Comparison of ENCODE assay signal across 8 cellular contexts in genomic region chr20:49909499-49910339, GRCh38. TPM values are rescaled to one million over a fixed set of nuclear protein-coding genes. Genes with fewer than 3 reads are reported as not detected.
DNase-seq lines count a peak whose midpoint lies in the region; ATAC-seq, FAIRE-seq and TF ChIP-seq lines count a peak whose summit lies in the region.

No MANE protein-coding gene starts in this region.

- ATAC-seq in K562 (peak; percentile 76), left lobe of liver (peak; percentile 84), GM18511 (IDR thresholded peaks at IDR 0.05; ENCODE audit: unreplicated experiment) (no peak)

- H3K9me1 ChIP-seq in K562 (ENCODE audit: control insufficient read depth, insufficient read depth, low read length) = no peaks in the 10 kb centered on the region

- in situ Hi-C loops in K562 (cut with MboI) = no loop called here

- intact Hi-C loops in K562 (cut with micrococcal nuclease) = no loop called here
- intact Hi-C loops in thyroid gland (cut with DNase I) = loop anchor here (10.0 kb wide), 1 partner anchor 55 kb away; no protein-coding TSS in a partner anchor
- intact Hi-C loops in PC-9 (cut with micrococcal nuclease; ENCODE audit: unreplicated experiment) = no loop called here

- H3K9me2 ChIP-seq in PC-9 (ENCODE audit: insufficient read depth) = no peaks in the 10 kb centered on the region

- H2AFZ ChIP-seq in K562 (ENCODE audit: low read depth, low read length) (no peak overlapping the region), PC-9 (no peak overlapping the region)

- TF ChIP-seq RAD21 in K562 (CRISPR knock-in tag; conservative IDR thresholded peaks at IDR 0.05 in 1 of 2, IDR thresholded peaks at IDR 0.05 in 1 of 2) = no peak; a peak in 1 of 4 replicates

- H4K20me1 ChIP-seq in K562 (replicated peaks; ENCODE audit: control insufficient read depth, insufficient read depth, low read length) (peaks cover 11% of the 10 kb centered on the region; the same call in 1 of the 2 replicates), PC-9 (ENCODE audit: insufficient read depth) (peaks cover 51% of the 10 kb centered on the region)

- FAIRE-seq in K562 (lab: Jason Lieb, UNC) = peak; percentile 60

- CTCF ChIA-PET in K562 (lab: Yijun Ruan, JAX; ENCODE audit: low intra/inter-chr PET ratio) (no interaction called here), PC-9 (lab: Charles Lee) (no interaction called here)

- no peak overlapping the region for H3K27ac ChIP-seq in K562 (ENCODE audit: extremely low read depth, low read depth, low read length)
- H3K27ac ChIP-seq in thyroid gland = peak overlapping the region in 2 of 3 donors; percentile 30 to 44
- no peak overlapping the region for H3K27ac ChIP-seq in PC-9

- H3K36me3 ChIP-seq in K562 (ENCODE audit: control insufficient read depth, insufficient read depth, low read length) (peaks cover 64% of the 10 kb centered on the region), thyroid gland (peaks cover 31 to 32% of the 10 kb centered on the region in 2 donors), MG63 (peaks cover 56% of the 10 kb centered on the region), PC-9 (ENCODE audit: low read depth) (peaks cover 40% of the 10 kb centered on the region)

- H3K9me3 ChIP-seq in K562 (replicated peaks; ENCODE audit: control insufficient read depth, insufficient read depth, low read depth, low read length) = no peaks in the 10 kb centered on the region
- H3K9me3 ChIP-seq in thyroid gland = no peaks in the 10 kb centered on the region
- H3K9me3 ChIP-seq in MG63 = no peaks in the 10 kb centered on the region
- no peaks in the 10 kb centered on the region for H3K9me3 ChIP-seq in PC-9 (ENCODE audit: insufficient read depth, low read depth)

- TF ChIP-seq CTCF in K562 (IDR thresholded peaks at IDR 0.05 in 2 of 3, conservative IDR thresholded peaks at IDR 0.05 in 1 of 3; ENCODE audit: insufficient read depth in 2 of 3, low read depth in 1 of 3, low read length in 3 of 3) (peak; percentile 41 to 52 (median 42); a peak in 5 of 6 replicates), thyroid gland (IDR thresholded peaks at IDR 0.05) (peak in 1 of 6 experiments; percentile 5), PC-9 (conservative IDR thresholded peaks at IDR 0.05) (no peak; the same call in 1 of the 2 replicates)

- H3F3A ChIP-seq in PC-9 (ENCODE audit: insufficient read depth, low read depth) = no peaks in the 10 kb centered on the region; the same call in 1 of the 2 replicates

- peaks cover 54% of the 10 kb centered on the region for H3K79me2 ChIP-seq in K562 (ENCODE audit: control insufficient read depth, insufficient read depth, low read length)
- H3K79me2 ChIP-seq in PC-9 (ENCODE audit: low read depth) = peaks cover 55% of the 10 kb centered on the region

- DNase-seq in DMS 273 (lab: John Stamatoyannopoulos, UW; ENCODE audit: unreplicated experiment) (peak; percentile 28), DMS 273 treated with DMSO at 0.1 percent for 48 hours (lab: John Stamatoyannopoulos, UW) (no peak), K562 (ENCODE audit: extremely low read depth in 1 of 4, low spot score in 3 of 4) (peak in 3 of 4 experiments; percentile 44 to 51 (median 48)), left lobe of liver (ENCODE audit: low spot score) (peak; percentile 77), thyroid gland (no peak), MG63 (no peak), PC-9 (no peak)

- no peak for TF ChIP-seq EP300 in K562 (IDR thresholded peaks at IDR 0.05; ENCODE audit: low read length)

- TF ChIP-seq POLR2A in K562 (conservative IDR thresholded peaks at IDR 0.05) (no peak), thyroid gland (IDR thresholded peaks at IDR 0.05) (no peak)

- H3K4me2 ChIP-seq in K562 (ENCODE audit: insufficient read depth, low read length) (no peak overlapping the region), PC-9 (no peak overlapping the region)

- H3K27me3 ChIP-seq in K562 (ENCODE audit: control insufficient read depth in 2 of 2, insufficient read depth in 2 of 2, low read length in 2 of 2) (no peaks in the 10 kb centered on the region), thyroid gland (no peaks in the 10 kb centered on the region), MG63 (no peaks in the 10 kb centered on the region), PC-9 (ENCODE audit: insufficient read depth, low read depth) (no peaks in the 10 kb centered on the region)

- 85% methylated on average over 26 of the region's 28 CpGs for WGBS in K562 (ENCODE audit: insufficient coverage, low coverage, missing lambda C conversion rate)
- 79 to 83% methylated on average over 28 of the region's 28 CpGs for WGBS in thyroid gland, 2 donors

- no peak overlapping the region for H3K4me3 ChIP-seq in K562
- H3K4me3 ChIP-seq in thyroid gland (replicated peaks in 1 of 3) = no peak overlapping the region
- no peak overlapping the region for H3K4me3 ChIP-seq in MG63
- no peak overlapping the region for H3K4me3 ChIP-seq in PC-9

- H3K4me1 ChIP-seq in K562 (replicated peaks in 1 of 2; ENCODE audit: control insufficient read depth in 2 of 2, insufficient read depth in 2 of 2, low read length in 2 of 2) (peaks cover 9 to 27% of the 10 kb centered on the region in 2 experiments; a peak in 3 of 5 replicates), thyroid gland (peaks cover 26 to 47% of the 10 kb centered on the region in 2 donors), PC-9 (replicated peaks; ENCODE audit: insufficient read depth) (peaks cover 16% of the 10 kb centered on the region)

- POLR2A ChIA-PET in K562 (lab: Yijun Ruan, JAX) = interaction anchor here (1.1 kb wide), 1 partner anchor 18 kb away, joined by 5 read pairs; no protein-coding TSS in a partner anchor
- POLR2A ChIA-PET in PC-9 (lab: Charles Lee; ENCODE audit: unreplicated experiment) = no interaction called here

- peak overlapping the region in 1 of 2 experiments; percentile 82; a peak in 2 of 4 replicates for H3K9ac ChIP-seq in K562 (ENCODE audit: insufficient read depth in 1 of 2, low read depth in 2 of 2, low read length in 2 of 2)

- BruUV-seq in K562 (replicated peaks; lab: Mats Ljungman, UMichigan) (no TSS peak), PC-9 (replicated peaks; lab: Mats Ljungman, UMichigan) (no TSS peak)

TF ChIP-seq in K562, 482 proteins besides CTCF, POLR2A, EP300 and RAD21 (continues in another document):
- no peak for TF ChIP-seq ZKSCAN3 (CRISPR knock-in tag; IDR thresholded peaks at IDR 0.05)

RNA-seq across cellular contexts. Expression of gene SPATA2, which starts 5.6 kb away (rescaled TPM):
- 8.9 and 19.4 TPM in 2 replicates for total RNA-seq in K562 (2011; cell fraction: chromatin; rRNA removed; ENCODE audit: low replicate concordance)
- 11.3 and 13.7 TPM in 2 replicates for total RNA-seq in K562 (2011; cell fraction: nucleolus; rRNA removed)
- total RNA-seq in K562 (2011; cell fraction: nucleoplasm; rRNA removed) = 8.9 and 10.6 TPM in 2 replicates
- total RNA-seq in K562 (2014; rRNA removed) (2.6 and 2.7 TPM in 2 replicates), K562 (2014; rRNA removed; fragmentation: Illumina TruSeq; extraction: Trizol) (2.2 and 2.5 TPM in 2 replicates), K562 (2015; rRNA removed; fragmentation: Illumina TruSeq; extraction: Trizol) (2.6 and 2.7 TPM in 2 replicates), K562 (2021) (8.0 and 8.2 TPM in 2 replicates), left lobe of liver (3.2 TPM), thyroid gland (10 to 100 TPM in 3 of 4 donors, 1 to 10 TPM in 1; 5.0 to 14.2 (median 12.7) TPM), PC-9 (2021) (7.3 and 10.9 TPM in 2 replicates)
- polyA plus RNA-seq in K562 (2011; rRNA removed) (3.8 and 7.3 TPM in 2 replicates), K562 (2014; fragmentation: Illumina TruSeq; extraction: Trizol) (5.0 and 6.7 TPM in 2 replicates), K562 (2014; fragmentation: Nextera tagmentation; extraction: Ambion mirVana) (under 1 TPM; 0.46 to 0.59 TPM), K562 (2014; rRNA removed) (3.2 and 4.0 TPM in 2 replicates)
- 5.4 and 6.6 TPM in 2 replicates for polyA plus RNA-seq in K562 (2011; cell fraction: cytosol; rRNA removed)
- 6.0 and 6.9 TPM in 2 replicates for polyA plus RNA-seq in K562 (2011; cell fraction: nucleus; rRNA removed)
- 4.3 and 4.6 TPM in 2 replicates for polyA plus RNA-seq in K562 (2012)
- polyA minus RNA-seq in K562 (2011; rRNA and poly(A)+ RNA removed) = 3.8 and 4.3 TPM in 2 replicates
- polyA minus RNA-seq in K562 (2011; cell fraction: cytosol; rRNA and poly(A)+ RNA removed) = 3.8 and 4.3 TPM in 2 replicates
- polyA minus RNA-seq in K562 (2011; cell fraction: nucleus; rRNA and poly(A)+ RNA removed) = 3.0 and 3.8 TPM in 2 replicates
- total RNA-seq in MG63 (2014; rRNA removed; shearing (Covaris generic); ENCODE audit: low replicate concordance) = 0.56 and 0.72 TPM in 2 replicates

RNA-seq across cellular contexts. Expression of gene RNF114, which starts 26.5 kb away (rescaled TPM):
- 128 TPM in 2 replicates for total RNA-seq in K562 (2011; cell fraction: chromatin; rRNA removed; ENCODE audit: low replicate concordance)
- total RNA-seq in K562 (2011; cell fraction: nucleolus; rRNA removed) = 83.2 and 92.9 TPM in 2 replicates
- 138 and 187 TPM in 2 replicates for total RNA-seq in K562 (2011; cell fraction: nucleoplasm; rRNA removed)
- total RNA-seq in K562 (2014; rRNA removed) (53.5 and 82.2 TPM in 2 replicates), K562 (2014; rRNA removed; fragmentation: Illumina TruSeq; extraction: Trizol) (62.6 and 66.5 TPM in 2 replicates), K562 (2015; rRNA removed; fragmentation: Illumina TruSeq; extraction: Trizol) (54.5 and 57.2 TPM in 2 replicates), K562 (2021) (89.1 and 90.3 TPM in 2 replicates), left lobe of liver (42.6 TPM), thyroid gland (100 to 1,000 TPM; 132 to 279 (median 179) TPM), PC-9 (2021) (92.5 and 125 TPM in 2 replicates)
- polyA plus RNA-seq in K562 (2011; rRNA removed) (102 and 111 TPM in 2 replicates), K562 (2014; fragmentation: Illumina TruSeq; extraction: Trizol) (75.8 and 81.2 TPM in 2 replicates), K562 (2014; fragmentation: Nextera tagmentation; extraction: Ambion mirVana) (10 to 100 TPM; 38.6 to 64.5 TPM), K562 (2014; rRNA removed) (55.9 and 76.9 TPM in 2 replicates)
- 130 and 133 TPM in 2 replicates for polyA plus RNA-seq in K562 (2011; cell fraction: cytosol; rRNA removed)
- 116 and 131 TPM in 2 replicates for polyA plus RNA-seq in K562 (2011; cell fraction: nucleus; rRNA removed)
- 78.1 and 81.2 TPM in 2 replicates for polyA plus RNA-seq in K562 (2012)
- polyA minus RNA-seq in K562 (2011; rRNA and poly(A)+ RNA removed) = 63.1 and 64.7 TPM in 2 replicates
- 44.9 and 69.4 TPM in 2 replicates for polyA minus RNA-seq in K562 (2011; cell fraction: cytosol; rRNA and poly(A)+ RNA removed)
- polyA minus RNA-seq in K562 (2011; cell fraction: nucleus; rRNA and poly(A)+ RNA removed) = 42.4 and 53.6 TPM in 2 replicates
- 86.6 and 89.6 TPM in 2 replicates for total RNA-seq in MG63 (2014; rRNA removed; shearing (Covaris generic); ENCODE audit: low replicate concordance)

Comparison
In these comparisons a context has a peak if more than half of its experiments do, and no peak if none do; other contexts are left out.
1. DNase-seq: peak in DMS 273 (single experiment), K562 (3 of 4) and left lobe of liver (single experiment); none in DMS 273 treated with DMSO at 0.1 percent for 48 hours (single experiment), thyroid gland (0 of 2), MG63 (single experiment) and PC-9 (0 of 2).
2. H3K27ac ChIP-seq: peak in thyroid gland (2 of 3); none in K562 (single experiment) and PC-9 (single experiment).